ENCODE assay signal across 1 cellular context in genomic region chr11:33723238-33723881, GRCh38.
TF ChIP-seq lines count a peak whose summit lies in the region.

No MANE protein-coding gene starts in this region.

TF ChIP-seq in HCT116, 20 proteins besides CTCF, POLR2A, EP300 and RAD21 (continued from another document):
- no peak for TF ChIP-seq EZH2 (IDR thresholded peaks at IDR 0.05)
- TF ChIP-seq ZFX (IDR thresholded peaks at IDR 0.05): no peak
- TF ChIP-seq EGR1 (IDR thresholded peaks at IDR 0.05; ENCODE audit: low read depth): no peak
- no peak for TF ChIP-seq POLR2AphosphoS5 (IDR thresholded peaks at IDR 0.05; ENCODE audit: low read depth, low read length)
- TF ChIP-seq YY1 (IDR thresholded peaks at IDR 0.05; ENCODE audit: extremely low read depth, insufficient replicate concordance, low read depth, low read length): no peak
- TF ChIP-seq SRF (IDR thresholded peaks at IDR 0.05; ENCODE audit: low read depth): no peak
